ENCODE assay signal across 19 cellular contexts in the genomic region with DNA sequence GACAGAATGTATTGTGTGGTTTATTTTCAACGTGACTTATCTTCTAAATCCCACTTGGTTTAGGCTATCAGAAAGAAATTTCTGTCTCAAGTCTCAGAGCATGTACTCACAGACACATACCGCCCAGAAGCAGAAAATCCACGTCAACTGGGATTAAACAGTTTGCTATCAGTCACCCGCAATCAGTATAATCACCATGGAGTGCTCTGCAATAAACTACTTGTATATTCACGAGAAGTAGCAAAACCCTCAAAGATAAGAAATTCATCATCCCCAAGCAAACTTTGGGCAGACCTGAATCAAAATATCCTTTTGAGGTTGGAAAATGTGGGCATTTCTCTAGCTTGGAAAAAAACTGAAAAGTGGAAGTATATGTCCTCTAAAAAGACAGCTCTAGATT.
"Had no signal": no experiment of that assay in that cellular context is flagged by ENCODE, and none has a peak within 500 bp of the region (broad histone marks: within the 10 kb centered on the region; RNA-seq: fewer than 3 reads in every experiment).

No MANE protein-coding gene starts in this region.

- H3K36me3 Mint-ChIP-seq: activated naive CD4-positive, alpha-beta T cell treated with anti-CD3 and anti-CD28 coated beads, Interleukin-2, amount 50 U/mL, for 24 hours; memory B cell had no signal

- H3K27me3 Mint-ChIP-seq: naive B cell, progenitor cell of endocrine pancreas had no signal

- H3K27ac Mint-ChIP-seq: activated naive CD4-positive, alpha-beta T cell treated with anti-CD3 and anti-CD28 coated beads, Interleukin-2, amount 50 U/mL, for 24 hours; effector memory CD8-positive, alpha-beta T cell; memory B cell; naive B cell had no signal

- H3K27me3 ChIP-seq: ascending aorta, brain microvascular endothelial cell, esophagus squamous epithelium, gastrocnemius medialis, upper lobe of right lung had no signal

- H3K4me1 ChIP-seq: ascending aorta, gastrocnemius medialis, upper lobe of right lung had no signal

- DNase-seq: activated gamma-delta T cell treated with Interleukin-2 at 50 U/mL for 16 hours; activated T-cell treated with anti-CD3 and anti-CD28 coated beads, Interleukin-2, amount 50 U/mL, for 1 hour; brain microvascular endothelial cell; central memory CD4-positive, alpha-beta T cell; dermis blood vessel endothelial cell; effector memory CD8-positive, alpha-beta T cell; esophagus squamous epithelium; gastrocnemius medialis; left colon; naive B cell; stimulated activated CD4-positive, alpha-beta T cell treated with anti-CD3 and anti-CD28 coated beads, Interleukin-4, amount 100 ng/mL, for 24 hours; stimulated activated naive CD8-positive, alpha-beta T cell treated with anti-CD3 and anti-CD28 coated beads, Interleukin-15, Interleukin-2, amounts not matched to agents 100 U/mL and 50 U/mL, for 24 hours; T-helper 9 cell; upper lobe of right lung had no signal

- H3K4me3 Mint-ChIP-seq: activated naive CD4-positive, alpha-beta T cell treated with anti-CD3 and anti-CD28 coated beads, Interleukin-2, amount 50 U/mL, for 24 hours; effector memory CD8-positive, alpha-beta T cell; memory B cell; naive B cell had no signal

- ATAC-seq: effector memory CD8-positive, alpha-beta T cell; gastrocnemius medialis; left colon; stimulated activated naive CD8-positive, alpha-beta T cell treated with anti-CD3 and anti-CD28 coated beads, Interleukin-15, Interleukin-2, amounts not matched to agents 100 U/mL and 50 U/mL, for 24 hours; upper lobe of right lung; WTC11 had no signal

- H3K9me3 ChIP-seq: ascending aorta, esophagus squamous epithelium, gastrocnemius medialis, upper lobe of right lung had no signal

- H3K4me1 Mint-ChIP-seq: activated naive CD4-positive, alpha-beta T cell treated with anti-CD3 and anti-CD28 coated beads, Interleukin-2, amount 50 U/mL, for 24 hours; memory B cell; naive B cell had no signal

- H3K4me3 ChIP-seq: ascending aorta, esophagus squamous epithelium, gastrocnemius medialis, upper lobe of right lung had no signal

- H3K27ac ChIP-seq: ascending aorta, brain microvascular endothelial cell, esophagus squamous epithelium, gastrocnemius medialis, upper lobe of right lung had no signal

- H3K36me3 ChIP-seq: ascending aorta, brain microvascular endothelial cell, esophagus squamous epithelium, gastrocnemius medialis, upper lobe of right lung had no signal

- H3K9me3 Mint-ChIP-seq: activated naive CD4-positive, alpha-beta T cell treated with anti-CD3 and anti-CD28 coated beads, Interleukin-2, amount 50 U/mL, for 24 hours had no signal
